In the genomic region with DNA sequence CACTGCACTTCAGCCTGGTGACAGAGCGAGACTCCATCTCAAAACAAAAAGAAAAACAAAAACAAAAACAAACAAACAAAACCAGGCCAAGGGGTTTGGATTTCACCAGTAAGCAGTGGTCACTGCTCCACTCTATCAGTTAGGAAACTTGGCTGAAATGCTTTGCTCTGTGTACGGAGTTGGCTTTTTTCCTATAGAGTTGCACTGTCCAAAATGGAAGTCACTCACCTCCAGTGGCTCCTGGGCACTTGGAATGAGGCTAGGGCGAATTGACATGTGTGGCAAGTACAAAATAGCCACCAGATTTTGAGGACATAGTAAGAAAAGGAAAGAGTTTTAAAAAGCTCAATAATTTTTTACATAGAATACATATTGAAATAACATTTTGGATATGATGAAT, we compare ENCODE assay signal across 17 cellular contexts.
A peak's percentile ranks its signal among the peaks of the same experiment; 100 is the strongest.
DNase-seq lines count a peak whose midpoint lies in the region; ATAC-seq, FAIRE-seq and TF ChIP-seq lines count a peak whose summit lies in the region.
"Had no signal": no experiment of that assay in that cellular context is flagged by ENCODE, and none has a peak within 500 bp of the region (broad histone marks: within the 10 kb centered on the region; RNA-seq: fewer than 3 reads in every experiment).

No MANE protein-coding gene starts in this region.

- CTCF ChIA-PET in HepG2 (lab: Yijun Ruan, JAX; ENCODE audit: low intra/inter-chr PET ratio, low total read pairs): no interaction called here

- TF ChIP-seq EP300 in HepG2 (IDR thresholded peaks at IDR 0.05; ENCODE audit: low read depth in 2 of 2, low read length in 2 of 2) (no peak), HepG2 (CRISPR knock-in tag; IDR thresholded peaks at IDR 0.05; ENCODE audit: borderline replicate concordance) (no peak)

- H3K27me3 ChIP-seq in liver (ENCODE audit: control insufficient read depth in 4 of 4, insufficient read depth in 4 of 4, low read length in 3 of 4) (no peaks in the 10 kb centered on the region), HepG2 (ENCODE audit: control insufficient read depth in 1 of 2, insufficient read depth in 2 of 2, low read length in 2 of 2) (peaks cover 0 to 26% of the 10 kb centered on the region in 2 experiments), right lobe of liver (no peaks in the 10 kb centered on the region)

- no peak overlapping the region for H3K4me3 ChIP-seq in liver (ENCODE audit: low read depth in 1 of 3, low read length in 3 of 3)
- H3K4me3 ChIP-seq in HepG2 (replicated peaks in 1 of 3; ENCODE audit: insufficient read depth in 1 of 3, low read depth in 2 of 3, low read length in 3 of 3): no peak overlapping the region
- H3K4me3 ChIP-seq in right lobe of liver: no peak overlapping the region
- H3K4me3 ChIP-seq: GM23338 had no signal

- H3K27ac ChIP-seq in liver (ENCODE audit: low read depth in 1 of 2, low read length in 2 of 2) (no peak overlapping the region), HepG2 (ENCODE audit: extremely low read length, insufficient read depth, low read length) (no peak overlapping the region), right lobe of liver (no peak overlapping the region)

- H2AFZ ChIP-seq in HepG2 (ENCODE audit: low read length): no peak overlapping the region
- H2AFZ ChIP-seq: GM23338 had no signal

- no peaks in the 10 kb centered on the region for H3K9me3 ChIP-seq in liver (ENCODE audit: control insufficient read depth in 4 of 4, low read length in 3 of 4)
- no peaks in the 10 kb centered on the region for H3K9me3 ChIP-seq in HepG2 (ENCODE audit: low read length)
- no peaks in the 10 kb centered on the region for H3K9me3 ChIP-seq in right lobe of liver

- TF ChIP-seq RAD21 in liver (IDR thresholded peaks at IDR 0.05): no peak
- TF ChIP-seq RAD21 in HepG2 (CRISPR knock-in tag; IDR thresholded peaks at IDR 0.05): no peak

- no peak for ATAC-seq in left cardiac atrium
- ATAC-seq in HepG2: no peak
- peak; percentile 45 to 85 (median 76) for ATAC-seq in right lobe of liver
- ATAC-seq: GM23338, HCT116 had no signal

- WGBS in liver: 44% methylated on average over 3 of the region's 3 CpGs
- WGBS in HepG2 (ENCODE audit: low lambda C conversion rate): 0% methylated on average over 3 of the region's 3 CpGs
- 32% methylated on average over 3 of the region's 3 CpGs for WGBS in right lobe of liver (ENCODE audit: insufficient coverage, low coverage, low lambda C conversion rate, missing lambda C conversion rate)

- no peak for FAIRE-seq in HepG2 (lab: Jason Lieb, UNC)
- FAIRE-seq: GM12891, GM18507 had no signal

- POLR2A ChIA-PET in HepG2 (lab: Yijun Ruan, JAX): no interaction called here

- TF ChIP-seq CTCF in liver (IDR thresholded peaks at IDR 0.05; ENCODE audit: low read depth, low read length, missing input control) (no peak), HepG2 (CRISPR knock-in tag; IDR thresholded peaks at IDR 0.05) (no peak), right lobe of liver (IDR thresholded peaks at IDR 0.05) (no peak)

- BruUV-seq in HepG2 (replicated peaks; lab: Mats Ljungman, UMichigan): no TSS peak

- peaks cover 5 to 16% (median 7%) of the 10 kb centered on the region in 4 donors for H3K4me1 ChIP-seq in liver (ENCODE audit: control insufficient read depth in 4 of 4, insufficient read depth in 4 of 4, low read length in 3 of 4)
- H3K4me1 ChIP-seq in HepG2 (ENCODE audit: insufficient read depth, low read length): no peaks in the 10 kb centered on the region
- peaks cover 0 to 24% (median 7%) of the 10 kb centered on the region in 4 donors for H3K4me1 ChIP-seq in right lobe of liver

- H3K36me3 ChIP-seq in liver (ENCODE audit: control insufficient read depth in 4 of 4, insufficient read depth in 3 of 4, low read depth in 1 of 4, low read length in 3 of 4): no peaks in the 10 kb centered on the region
- no peaks in the 10 kb centered on the region for H3K36me3 ChIP-seq in HepG2 (replicated peaks in 1 of 2; ENCODE audit: control insufficient read depth in 1 of 2, insufficient read depth in 2 of 2, low read length in 2 of 2)
- H3K36me3 ChIP-seq in right lobe of liver: no peaks in the 10 kb centered on the region

- H3K4me2 ChIP-seq in HepG2 (ENCODE audit: low read depth, low read length): no peak overlapping the region
- H3K4me2 ChIP-seq: GM23338 had no signal

- H3K9ac ChIP-seq in liver (ENCODE audit: low read depth in 1 of 2, low read length in 2 of 2) (no peak overlapping the region), HepG2 (ENCODE audit: insufficient read depth, low read depth, low read length) (no peak overlapping the region)

- TF ChIP-seq POLR2A in HepG2 (IDR thresholded peaks at IDR 0.05; ENCODE audit: insufficient read depth in 1 of 2, low read depth in 2 of 2, low read length in 2 of 2) (no peak), right lobe of liver (IDR thresholded peaks at IDR 0.05) (no peak)

- peak; percentile 6 for DNase-seq in cardiac septum (ENCODE audit: low spot score)
- DNase-seq in left cardiac atrium: no peak
- DNase-seq in HepG2 (ENCODE audit: low spot score): no peak
- DNase-seq in right lobe of liver: peak in 1 of 3 donors; percentile 63
- no peak for DNase-seq in hypothalamus (lab: John Stamatoyannopoulos, UW)
- DNase-seq: C1 segment of cervical spinal cord; Calu3; CD4-positive, alpha-beta memory T cell; COR-L47; DMS53; DMS79 treated with DMSO at 0.1 percent for 48 hours; GF-D8 had no signal

- H3K79me2 ChIP-seq in HepG2 (ENCODE audit: insufficient read depth, low read length): no peaks in the 10 kb centered on the region

- intact Hi-C loops in cardiac septum (cut with DNase I): no loop called here
- intact Hi-C loops in left cardiac atrium (cut with DNase I): no loop called here
- intact Hi-C loops in HepG2 (cut with micrococcal nuclease; ENCODE audit: unreplicated experiment): no loop called here
- intact Hi-C loops in right lobe of liver (cut with DNase I): no loop called here

- H4K20me1 ChIP-seq in HepG2 (ENCODE audit: insufficient read depth, low read length): no peaks in the 10 kb centered on the region

- in situ Hi-C loops in HepG2 (cut with HindIII; ENCODE audit: extremely low pct_ligation_motif_present, low pct_unique_long_range_greater_than_20kb): no loop called here

TF ChIP-seq in liver, 16 proteins besides CTCF, POLR2A, EP300 and RAD21 (continues in another document):
- TF ChIP-seq REST (IDR thresholded peaks at IDR 0.05) (no peak), SP1 (IDR thresholded peaks at IDR 0.05) (no peak), HNF4G (IDR thresholded peaks at IDR 0.05) (no peak), GABPA (IDR thresholded peaks at IDR 0.05 in 1 of 2, conservative IDR thresholded peaks at IDR 0.05 in 1 of 2) (no peak), RXRA (IDR thresholded peaks at IDR 0.05) (peak; percentile 17 to 74), HNF4A (conservative IDR thresholded peaks at IDR 0.05) (peak in 1 of 2 donors; percentile 47)

Comparison
In these comparisons a context has a peak if more than half of its experiments do, and no peak if none do; other contexts are left out.
1. ATAC-seq: peak in right lobe of liver (4 of 4); none in left cardiac atrium (0 of 2) and HepG2 (single experiment).